Comparison of ENCODE assay signal across 1 cellular context in the genomic region with DNA sequence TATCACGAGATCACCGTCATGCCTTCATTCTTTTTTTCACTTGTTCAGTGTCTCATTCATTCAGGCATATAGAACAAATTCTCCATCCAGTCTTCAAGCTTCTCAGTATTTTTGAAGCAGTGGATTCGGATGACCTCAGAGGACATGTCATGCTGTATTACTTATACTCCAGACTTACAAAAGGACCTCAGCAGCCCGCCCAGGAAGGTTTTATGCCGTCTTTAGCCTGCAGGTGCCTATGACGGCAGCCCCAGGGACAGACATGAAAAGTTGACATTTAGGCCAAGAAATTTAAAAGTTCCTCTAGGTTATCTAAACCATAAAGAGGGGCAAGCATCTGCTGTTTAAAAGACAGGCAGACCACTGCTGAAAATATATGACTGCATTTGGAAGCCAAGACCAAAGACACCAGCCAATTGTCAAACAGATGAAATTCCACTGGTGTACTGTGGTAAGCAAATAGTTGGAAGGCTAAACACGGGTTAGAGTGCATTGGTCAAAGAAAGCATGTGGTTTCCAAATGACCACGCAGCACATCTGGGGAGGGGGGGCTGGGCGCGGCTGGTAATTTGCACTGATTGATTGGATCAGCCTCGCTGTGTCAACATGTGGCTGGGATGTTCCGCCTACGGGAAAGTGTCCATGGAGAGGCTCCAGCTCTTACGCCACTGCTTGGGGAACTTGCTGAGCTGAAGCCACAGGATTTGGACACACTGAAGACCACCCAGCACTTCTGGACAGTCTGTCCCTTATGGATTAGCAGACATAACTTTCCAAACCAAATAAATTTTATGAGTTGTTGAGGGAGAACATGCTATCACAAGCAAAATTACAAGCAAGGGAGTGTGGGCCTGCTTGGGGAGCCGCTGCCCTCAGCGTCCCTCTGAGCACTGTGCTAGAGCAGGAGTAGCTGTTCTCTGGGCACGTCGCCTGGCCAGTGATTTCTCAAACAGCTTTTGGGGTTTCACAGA.
TF ChIP-seq lines count a peak whose summit lies in the region.

No MANE protein-coding gene starts in this region.

TF ChIP-seq in HepG2, 621 proteins besides CTCF, POLR2A, EP300 and RAD21 (continued from another document and continues in another):
- no peak for TF ChIP-seq ZNF556 (CRISPR knock-in tag; IDR thresholded peaks at IDR 0.05; ENCODE audit: borderline replicate concordance)
- TF ChIP-seq, protein P1, sequence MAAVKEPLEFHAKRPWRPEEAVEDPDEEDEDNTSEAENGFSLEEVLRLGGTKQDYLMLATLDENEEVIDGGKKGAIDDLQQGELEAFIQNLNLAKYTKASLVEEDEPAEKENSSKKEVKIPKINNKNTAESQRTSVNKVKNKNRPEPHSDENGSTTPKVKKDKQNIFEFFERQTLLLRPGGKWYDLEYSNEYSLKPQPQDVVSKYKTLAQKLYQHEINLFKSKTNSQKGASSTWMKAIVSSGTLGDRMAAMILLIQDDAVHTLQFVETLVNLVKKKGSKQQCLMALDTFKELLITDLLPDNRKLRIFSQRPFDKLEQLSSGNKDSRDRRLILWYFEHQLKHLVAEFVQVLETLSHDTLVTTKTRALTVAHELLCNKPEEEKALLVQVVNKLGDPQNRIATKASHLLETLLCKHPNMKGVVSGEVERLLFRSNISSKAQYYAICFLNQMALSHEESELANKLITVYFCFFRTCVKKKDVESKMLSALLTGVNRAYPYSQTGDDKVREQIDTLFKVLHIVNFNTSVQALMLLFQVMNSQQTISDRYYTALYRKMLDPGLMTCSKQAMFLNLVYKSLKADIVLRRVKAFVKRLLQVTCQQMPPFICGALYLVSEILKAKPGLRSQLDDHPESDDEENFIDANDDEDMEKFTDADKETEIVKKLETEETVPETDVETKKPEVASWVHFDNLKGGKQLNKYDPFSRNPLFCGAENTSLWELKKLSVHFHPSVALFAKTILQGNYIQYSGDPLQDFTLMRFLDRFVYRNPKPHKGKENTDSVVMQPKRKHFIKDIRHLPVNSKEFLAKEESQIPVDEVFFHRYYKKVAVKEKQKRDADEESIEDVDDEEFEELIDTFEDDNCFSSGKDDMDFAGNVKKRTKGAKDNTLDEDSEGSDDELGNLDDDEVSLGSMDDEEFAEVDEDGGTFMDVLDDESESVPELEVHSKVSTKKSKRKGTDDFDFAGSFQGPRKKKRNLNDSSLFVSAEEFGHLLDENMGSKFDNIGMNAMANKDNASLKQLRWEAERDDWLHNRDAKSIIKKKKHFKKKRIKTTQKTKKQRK (IDR thresholded peaks at IDR 0.05; ENCODE audit: low read length): no peak
- TF ChIP-seq, protein P2, sequence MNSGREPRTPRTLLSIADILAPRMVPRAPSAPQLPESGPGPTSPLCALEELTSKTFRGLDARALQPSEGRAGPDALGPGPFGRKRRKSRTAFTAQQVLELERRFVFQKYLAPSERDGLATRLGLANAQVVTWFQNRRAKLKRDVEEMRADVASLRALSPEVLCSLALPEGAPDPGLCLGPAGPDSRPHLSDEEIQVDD (CRISPR knock-in tag; IDR thresholded peaks at IDR 0.05; ENCODE audit: borderline replicate concordance): no peak
- peak; percentile 67; the same call in 1 of the 2 replicates for TF ChIP-seq MYC (CRISPR knock-in tag; IDR thresholded peaks at IDR 0.05; ENCODE audit: borderline replicate concordance)
- TF ChIP-seq, protein P3, sequence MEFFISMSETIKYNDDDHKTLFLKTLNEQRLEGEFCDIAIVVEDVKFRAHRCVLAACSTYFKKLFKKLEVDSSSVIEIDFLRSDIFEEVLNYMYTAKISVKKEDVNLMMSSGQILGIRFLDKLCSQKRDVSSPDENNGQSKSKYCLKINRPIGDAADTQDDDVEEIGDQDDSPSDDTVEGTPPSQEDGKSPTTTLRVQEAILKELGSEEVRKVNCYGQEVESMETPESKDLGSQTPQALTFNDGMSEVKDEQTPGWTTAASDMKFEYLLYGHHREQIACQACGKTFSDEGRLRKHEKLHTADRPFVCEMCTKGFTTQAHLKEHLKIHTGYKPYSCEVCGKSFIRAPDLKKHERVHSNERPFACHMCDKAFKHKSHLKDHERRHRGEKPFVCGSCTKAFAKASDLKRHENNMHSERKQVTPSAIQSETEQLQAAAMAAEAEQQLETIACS (CRISPR knock-in tag; IDR thresholded peaks at IDR 0.05): no peak
- TF ChIP-seq, protein P4, sequence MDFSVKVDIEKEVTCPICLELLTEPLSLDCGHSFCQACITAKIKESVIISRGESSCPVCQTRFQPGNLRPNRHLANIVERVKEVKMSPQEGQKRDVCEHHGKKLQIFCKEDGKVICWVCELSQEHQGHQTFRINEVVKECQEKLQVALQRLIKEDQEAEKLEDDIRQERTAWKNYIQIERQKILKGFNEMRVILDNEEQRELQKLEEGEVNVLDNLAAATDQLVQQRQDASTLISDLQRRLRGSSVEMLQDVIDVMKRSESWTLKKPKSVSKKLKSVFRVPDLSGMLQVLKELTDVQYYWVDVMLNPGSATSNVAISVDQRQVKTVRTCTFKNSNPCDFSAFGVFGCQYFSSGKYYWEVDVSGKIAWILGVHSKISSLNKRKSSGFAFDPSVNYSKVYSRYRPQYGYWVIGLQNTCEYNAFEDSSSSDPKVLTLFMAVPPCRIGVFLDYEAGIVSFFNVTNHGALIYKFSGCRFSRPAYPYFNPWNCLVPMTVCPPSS (IDR thresholded peaks at IDR 0.05): no peak
- TF ChIP-seq ATM (IDR thresholded peaks at IDR 0.05; ENCODE audit: borderline replicate concordance): no peak
- TF ChIP-seq IKZF4 (CRISPR knock-in tag; IDR thresholded peaks at IDR 0.05; ENCODE audit: borderline replicate concordance, low read depth, not compliant biosample characterization): no peak
- no peak for TF ChIP-seq ZNF589 (CRISPR knock-in tag; conservative IDR thresholded peaks at IDR 0.05)
- no peak for TF ChIP-seq AGO1 (IDR thresholded peaks at IDR 0.05; ENCODE audit: low read depth, low read length, poor library complexity, severe bottlenecking)
- no peak for TF ChIP-seq NFKB2 (CRISPR knock-in tag; IDR thresholded peaks at IDR 0.05; ENCODE audit: borderline replicate concordance)
- TF ChIP-seq, protein P5, sequence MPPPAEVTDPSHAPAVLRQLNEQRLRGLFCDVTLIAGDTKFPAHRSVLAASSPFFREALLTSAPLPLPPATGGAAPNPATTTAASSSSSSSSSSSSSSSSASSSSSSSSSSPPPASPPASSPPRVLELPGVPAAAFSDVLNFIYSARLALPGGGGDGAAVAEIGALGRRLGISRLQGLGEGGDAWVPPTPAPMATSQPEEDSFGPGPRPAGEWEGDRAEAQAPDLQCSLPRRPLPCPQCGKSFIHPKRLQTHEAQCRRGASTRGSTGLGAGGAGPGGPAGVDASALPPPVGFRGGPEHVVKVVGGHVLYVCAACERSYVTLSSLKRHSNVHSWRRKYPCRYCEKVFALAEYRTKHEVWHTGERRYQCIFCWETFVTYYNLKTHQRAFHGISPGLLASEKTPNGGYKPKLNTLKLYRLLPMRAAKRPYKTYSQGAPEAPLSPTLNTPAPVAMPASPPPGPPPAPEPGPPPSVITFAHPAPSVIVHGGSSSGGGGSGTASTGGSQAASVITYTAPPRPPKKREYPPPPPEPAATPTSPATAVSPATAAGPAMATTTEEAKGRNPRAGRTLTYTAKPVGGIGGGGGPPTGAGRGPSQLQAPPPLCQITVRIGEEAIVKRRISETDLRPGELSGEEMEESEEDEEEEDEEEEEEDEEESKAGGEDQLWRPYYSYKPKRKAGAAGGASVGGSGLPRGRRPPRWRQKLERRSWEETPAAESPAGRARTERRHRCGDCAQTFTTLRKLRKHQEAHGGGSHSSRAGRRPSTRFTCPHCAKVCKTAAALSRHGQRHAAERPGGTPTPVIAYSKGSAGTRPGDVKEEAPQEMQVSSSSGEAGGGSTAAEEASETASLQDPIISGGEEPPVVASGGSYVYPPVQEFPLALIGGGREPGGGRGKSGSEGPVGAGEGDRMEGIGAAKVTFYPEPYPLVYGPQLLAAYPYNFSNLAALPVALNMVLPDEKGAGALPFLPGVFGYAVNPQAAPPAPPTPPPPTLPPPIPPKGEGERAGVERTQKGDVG (CRISPR knock-in tag; IDR thresholded peaks at IDR 0.05; ENCODE audit: borderline replicate concordance): peak; percentile 92; the same call in 1 of the 2 replicates
- TF ChIP-seq, protein P6, sequence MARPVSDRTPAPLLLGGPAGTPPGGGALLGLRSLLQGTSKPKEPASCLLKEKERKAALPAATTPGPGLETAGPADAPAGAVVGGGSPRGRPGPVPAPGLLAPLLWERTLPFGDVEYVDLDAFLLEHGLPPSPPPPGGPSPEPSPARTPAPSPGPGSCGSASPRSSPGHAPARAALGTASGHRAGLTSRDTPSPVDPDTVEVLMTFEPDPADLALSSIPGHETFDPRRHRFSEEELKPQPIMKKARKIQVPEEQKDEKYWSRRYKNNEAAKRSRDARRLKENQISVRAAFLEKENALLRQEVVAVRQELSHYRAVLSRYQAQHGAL (CRISPR knock-in tag; IDR thresholded peaks at IDR 0.05; ENCODE audit: not compliant biosample characterization): no peak
- TF ChIP-seq BORCS8-MEF2B (CRISPR knock-in tag; IDR thresholded peaks at IDR 0.05): 0 out of 2 replicates have a peak, but pooled peaks have one; percentile 41
- TF ChIP-seq, protein P7, sequence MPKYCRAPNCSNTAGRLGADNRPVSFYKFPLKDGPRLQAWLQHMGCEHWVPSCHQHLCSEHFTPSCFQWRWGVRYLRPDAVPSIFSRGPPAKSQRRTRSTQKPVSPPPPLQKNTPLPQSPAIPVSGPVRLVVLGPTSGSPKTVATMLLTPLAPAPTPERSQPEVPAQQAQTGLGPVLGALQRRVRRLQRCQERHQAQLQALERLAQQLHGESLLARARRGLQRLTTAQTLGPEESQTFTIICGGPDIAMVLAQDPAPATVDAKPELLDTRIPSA (CRISPR knock-in tag; IDR thresholded peaks at IDR 0.05; ENCODE audit: borderline replicate concordance): no peak
- TF ChIP-seq, protein P8, sequence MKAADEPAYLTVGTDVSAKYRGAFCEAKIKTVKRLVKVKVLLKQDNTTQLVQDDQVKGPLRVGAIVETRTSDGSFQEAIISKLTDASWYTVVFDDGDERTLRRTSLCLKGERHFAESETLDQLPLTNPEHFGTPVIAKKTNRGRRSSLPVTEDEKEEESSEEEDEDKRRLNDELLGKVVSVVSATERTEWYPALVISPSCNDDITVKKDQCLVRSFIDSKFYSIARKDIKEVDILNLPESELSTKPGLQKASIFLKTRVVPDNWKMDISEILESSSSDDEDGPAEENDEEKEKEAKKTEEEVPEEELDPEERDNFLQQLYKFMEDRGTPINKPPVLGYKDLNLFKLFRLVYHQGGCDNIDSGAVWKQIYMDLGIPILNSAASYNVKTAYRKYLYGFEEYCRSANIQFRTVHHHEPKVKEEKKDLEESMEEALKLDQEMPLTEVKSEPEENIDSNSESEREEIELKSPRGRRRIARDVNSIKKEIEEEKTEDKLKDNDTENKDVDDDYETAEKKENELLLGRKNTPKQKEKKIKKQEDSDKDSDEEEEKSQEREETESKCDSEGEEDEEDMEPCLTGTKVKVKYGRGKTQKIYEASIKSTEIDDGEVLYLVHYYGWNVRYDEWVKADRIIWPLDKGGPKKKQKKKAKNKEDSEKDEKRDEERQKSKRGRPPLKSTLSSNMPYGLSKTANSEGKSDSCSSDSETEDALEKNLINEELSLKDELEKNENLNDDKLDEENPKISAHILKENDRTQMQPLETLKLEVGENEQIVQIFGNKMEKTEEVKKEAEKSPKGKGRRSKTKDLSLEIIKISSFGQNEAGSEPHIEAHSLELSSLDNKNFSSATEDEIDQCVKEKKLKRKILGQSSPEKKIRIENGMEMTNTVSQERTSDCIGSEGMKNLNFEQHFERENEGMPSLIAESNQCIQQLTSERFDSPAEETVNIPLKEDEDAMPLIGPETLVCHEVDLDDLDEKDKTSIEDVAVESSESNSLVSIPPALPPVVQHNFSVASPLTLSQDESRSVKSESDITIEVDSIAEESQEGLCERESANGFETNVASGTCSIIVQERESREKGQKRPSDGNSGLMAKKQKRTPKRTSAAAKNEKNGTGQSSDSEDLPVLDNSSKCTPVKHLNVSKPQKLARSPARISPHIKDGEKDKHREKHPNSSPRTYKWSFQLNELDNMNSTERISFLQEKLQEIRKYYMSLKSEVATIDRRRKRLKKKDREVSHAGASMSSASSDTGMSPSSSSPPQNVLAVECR (CRISPR knock-in tag; IDR thresholded peaks at IDR 0.05; ENCODE audit: borderline replicate concordance): peak; percentile 45; the same call in 1 of the 2 replicates
- TF ChIP-seq ZNF782 (CRISPR knock-in tag; IDR thresholded peaks at IDR 0.05; ENCODE audit: borderline replicate concordance): no peak
- no peak for TF ChIP-seq U2AF2 (IDR thresholded peaks at IDR 0.05; ENCODE audit: low read depth, low read length)
- TF ChIP-seq CCAR2 (optimal IDR thresholded peaks at IDR 0.05; ENCODE audit: low read depth, low read length): no peak
- TF ChIP-seq, protein P9, sequence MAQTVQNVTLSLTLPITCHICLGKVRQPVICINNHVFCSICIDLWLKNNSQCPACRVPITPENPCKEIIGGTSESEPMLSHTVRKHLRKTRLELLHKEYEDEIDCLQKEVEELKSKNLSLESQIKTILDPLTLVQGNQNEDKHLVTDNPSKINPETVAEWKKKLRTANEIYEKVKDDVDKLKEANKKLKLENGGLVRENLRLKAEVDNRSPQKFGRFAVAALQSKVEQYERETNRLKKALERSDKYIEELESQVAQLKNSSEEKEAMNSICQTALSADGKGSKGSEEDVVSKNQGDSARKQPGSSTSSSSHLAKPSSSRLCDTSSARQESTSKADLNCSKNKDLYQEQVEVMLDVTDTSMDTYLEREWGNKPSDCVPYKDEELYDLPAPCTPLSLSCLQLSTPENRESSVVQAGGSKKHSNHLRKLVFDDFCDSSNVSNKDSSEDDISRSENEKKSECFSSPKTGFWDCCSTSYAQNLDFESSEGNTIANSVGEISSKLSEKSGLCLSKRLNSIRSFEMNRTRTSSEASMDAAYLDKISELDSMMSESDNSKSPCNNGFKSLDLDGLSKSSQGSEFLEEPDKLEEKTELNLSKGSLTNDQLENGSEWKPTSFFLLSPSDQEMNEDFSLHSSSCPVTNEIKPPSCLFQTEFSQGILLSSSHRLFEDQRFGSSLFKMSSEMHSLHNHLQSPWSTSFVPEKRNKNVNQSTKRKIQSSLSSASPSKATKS (CRISPR knock-in tag; IDR thresholded peaks at IDR 0.05): no peak
- peak; percentile 89 for TF ChIP-seq SALL1 (CRISPR knock-in tag; IDR thresholded peaks at IDR 0.05)
- peak; percentile 35; the same call in 1 of the 2 replicates for TF ChIP-seq RARA (CRISPR knock-in tag; IDR thresholded peaks at IDR 0.05)
- TF ChIP-seq REPIN1 (CRISPR knock-in tag; IDR thresholded peaks at IDR 0.05; ENCODE audit: borderline replicate concordance, low read depth): no peak
- no peak for TF ChIP-seq SRSF9 (IDR thresholded peaks at IDR 0.05; ENCODE audit: borderline replicate concordance, insufficient read depth, low read depth, low read length, poor library complexity, severe bottlenecking)
- TF ChIP-seq SETDB1 (CRISPR knock-in tag; IDR thresholded peaks at IDR 0.05; ENCODE audit: borderline replicate concordance): no peak
- TF ChIP-seq ZBTB42 (CRISPR knock-in tag; IDR thresholded peaks at IDR 0.05): peak; percentile 99
- no peak for TF ChIP-seq SIX1 (CRISPR knock-in tag; IDR thresholded peaks at IDR 0.05; ENCODE audit: borderline replicate concordance)
- TF ChIP-seq SRY (CRISPR knock-in tag; IDR thresholded peaks at IDR 0.05): no peak
- no peak for TF ChIP-seq ZNF841 (CRISPR knock-in tag; IDR thresholded peaks at IDR 0.05; ENCODE audit: borderline replicate concordance)
- TF ChIP-seq, protein P10, sequence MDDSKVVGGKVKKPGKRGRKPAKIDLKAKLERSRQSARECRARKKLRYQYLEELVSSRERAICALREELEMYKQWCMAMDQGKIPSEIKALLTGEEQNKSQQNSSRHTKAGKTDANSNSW (CRISPR knock-in tag; IDR thresholded peaks at IDR 0.05; ENCODE audit: borderline replicate concordance): no peak
- no peak for TF ChIP-seq TCF7L2 (IDR thresholded peaks at IDR 0.05; ENCODE audit: low read depth, low read length)
- TF ChIP-seq ZNF263 (CRISPR knock-in tag; IDR thresholded peaks at IDR 0.05): no peak
- TF ChIP-seq, protein P11, sequence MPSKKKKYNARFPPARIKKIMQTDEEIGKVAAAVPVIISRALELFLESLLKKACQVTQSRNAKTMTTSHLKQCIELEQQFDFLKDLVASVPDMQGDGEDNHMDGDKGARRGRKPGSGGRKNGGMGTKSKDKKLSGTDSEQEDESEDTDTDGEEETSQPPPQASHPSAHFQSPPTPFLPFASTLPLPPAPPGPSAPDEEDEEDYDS (CRISPR knock-in tag; IDR thresholded peaks at IDR 0.05): no peak
- TF ChIP-seq ZBTB7A (CRISPR knock-in tag; IDR thresholded peaks at IDR 0.05): no peak
- TF ChIP-seq ZNF616 (CRISPR knock-in tag; IDR thresholded peaks at IDR 0.05; ENCODE audit: low read depth): no peak
